Comparison of ENCODE assay signal across 12 cellular contexts in genomic region chr7:40507166-40507565, GRCh38.
A peak's percentile ranks its signal among the peaks of the same experiment; 100 is the strongest.
DNase-seq lines count a peak whose midpoint lies in the region; ATAC-seq, FAIRE-seq and TF ChIP-seq lines count a peak whose summit lies in the region.
"Had no signal": no experiment of that assay in that cellular context is flagged by ENCODE, and none has a peak within 500 bp of the region (broad histone marks: within the 10 kb centered on the region; RNA-seq: fewer than 3 reads in every experiment).

No MANE protein-coding gene starts in this region.

- no peak overlapping the region for H3K27ac Mint-ChIP-seq in CD4-positive, alpha-beta memory T cell
- H3K27ac Mint-ChIP-seq: stimulated activated memory B cell treated with anti-CD40 and anti-IgM and Interleukin-4, amounts not matched to agents 10 μg/mL and 1 μg/mL and 100 μg/mL, for 72 hours had no signal

- H3K4me3 Mint-ChIP-seq in CD4-positive, alpha-beta memory T cell: no peak overlapping the region
- H3K4me3 Mint-ChIP-seq: stimulated activated memory B cell treated with anti-CD40 and anti-IgM and Interleukin-4, amounts not matched to agents 10 μg/mL and 1 μg/mL and 100 μg/mL, for 72 hours had no signal

- peaks cover 0 to 31% (median 14%) of the 10 kb centered on the region in 8 donors for H3K9me3 Mint-ChIP-seq in CD4-positive, alpha-beta memory T cell

- H3K4me2 ChIP-seq in PC-3 (ENCODE audit: low read length): no peak overlapping the region

- H3K9me3 ChIP-seq in PC-3 (ENCODE audit: low read length) (peaks cover 6% of the 10 kb centered on the region; the same call in 1 of the 2 replicates), suprapubic skin (no peaks in the 10 kb centered on the region)
- H3K9me3 ChIP-seq in CD4-positive, alpha-beta memory T cell (ENCODE audit: control insufficient read depth in 1 of 2, low read length in 2 of 2): no peaks in the 10 kb centered on the region

- POLR2A ChIA-PET in PC-3 (lab: Charles Lee; ENCODE audit: unreplicated experiment): no interaction called here
- POLR2A ChIA-PET in CD4-positive, alpha-beta memory T cell (lab: Charles Lee; ENCODE audit: partially characterized antibody): no interaction called here

- H3F3A ChIP-seq in PC-3 (ENCODE audit: low read length, unreplicated experiment): no peaks in the 10 kb centered on the region

- H3K27me3 ChIP-seq in H7 (ENCODE audit: control insufficient read depth, insufficient read depth, low read length): no peaks in the 10 kb centered on the region
- H3K27me3 ChIP-seq in PC-3 (ENCODE audit: low read length): no peaks in the 10 kb centered on the region
- H3K27me3 ChIP-seq in suprapubic skin: no peaks in the 10 kb centered on the region
- H3K27me3 ChIP-seq in CD4-positive, alpha-beta memory T cell (ENCODE audit: insufficient read depth, low read length): no peaks in the 10 kb centered on the region

- no peak for DNase-seq in D721Med (ENCODE audit: insufficient read length, low spot score)
- DNase-seq in H7: peak; percentile 7
- peak; percentile 57 for DNase-seq in PC-3
- DNase-seq in iPS-NIHi11 (ENCODE audit: low spot score): peak; percentile 22
- no peak for DNase-seq in suprapubic skin (ENCODE audit: low spot score in 2 of 2)
- DNase-seq in CD4-positive, alpha-beta memory T cell: no peak
- no peak for DNase-seq in stimulated activated CD4-positive, alpha-beta T cell treated with anti-CD3 and anti-CD28 coated beads, Interleukin-2, amount 100 ng/mL, for 48 hours
- DNase-seq: activated naive CD4-positive, alpha-beta T cell treated with Interleukin-2 at 50 U/mL for 16 hours; NCI-H2081 treated with DMSO at 0.1 percent for 48 hours had no signal

- H3K4me1 Mint-ChIP-seq in CD4-positive, alpha-beta memory T cell: no peaks in the 10 kb centered on the region
- H3K4me1 Mint-ChIP-seq: stimulated activated memory B cell treated with anti-CD40 and anti-IgM and Interleukin-4, amounts not matched to agents 10 μg/mL and 1 μg/mL and 100 μg/mL, for 72 hours had no signal

- intact Hi-C loops in PC-3 (cut with micrococcal nuclease): loop anchor here (5.0 to 10.0 kb wide), 2 partner anchors 255 to 1228 kb away; no protein-coding TSS in a partner anchor
- intact Hi-C loops in CD4-positive, alpha-beta memory T cell (cut with micrococcal nuclease): no loop called here

- peaks cover 0 to 2% of the 10 kb centered on the region in 2 donors for H3K36me3 Mint-ChIP-seq in CD4-positive, alpha-beta memory T cell
- H3K36me3 Mint-ChIP-seq: stimulated activated memory B cell treated with anti-CD40 and anti-IgM and Interleukin-4, amounts not matched to agents 10 μg/mL and 1 μg/mL and 100 μg/mL, for 72 hours had no signal

- no peaks in the 10 kb centered on the region for H3K4me1 ChIP-seq in PC-3 (ENCODE audit: insufficient read depth, low read length)
- no peaks in the 10 kb centered on the region for H3K4me1 ChIP-seq in suprapubic skin
- no peaks in the 10 kb centered on the region for H3K4me1 ChIP-seq in CD4-positive, alpha-beta memory T cell (ENCODE audit: insufficient read depth, low read length)

- no peak for TF ChIP-seq EP300 in suprapubic skin (IDR thresholded peaks at IDR 0.05)

- no peak for FAIRE-seq in D721Med (lab: Jason Lieb, UNC)
- FAIRE-seq: endothelial cell of umbilical vein had no signal

- H3K4me3 ChIP-seq in H7 (ENCODE audit: insufficient read depth, low read depth, low read length) (no peak overlapping the region), PC-3 (ENCODE audit: low read length) (no peak overlapping the region), suprapubic skin (no peak overlapping the region)
- H3K4me3 ChIP-seq in CD4-positive, alpha-beta memory T cell (ENCODE audit: low read length in 2 of 2): no peak overlapping the region

- no peak overlapping the region for H3K27ac ChIP-seq in PC-3 (ENCODE audit: low read length)
- no peak overlapping the region for H3K27ac ChIP-seq in suprapubic skin
- no peak overlapping the region for H3K27ac ChIP-seq in CD4-positive, alpha-beta memory T cell (ENCODE audit: low read depth, low read length)

- no peak overlapping the region for H2AFZ ChIP-seq in PC-3 (ENCODE audit: low read length)

- WGBS in suprapubic skin: 84% methylated on average over 6 of the region's 6 CpGs

- H3K36me3 ChIP-seq in H7 (replicated peaks; ENCODE audit: control insufficient read depth, insufficient read depth, low read length) (no peaks in the 10 kb centered on the region), PC-3 (ENCODE audit: low read depth, low read length) (no peaks in the 10 kb centered on the region), suprapubic skin (no peaks in the 10 kb centered on the region)
- no peaks in the 10 kb centered on the region for H3K36me3 ChIP-seq in CD4-positive, alpha-beta memory T cell (ENCODE audit: insufficient read depth, low read length)

- no TSS peak for BruUV-seq in PC-3 (replicated peaks; lab: Mats Ljungman, UMichigan)

- H4K20me1 ChIP-seq in PC-3 (ENCODE audit: low read length): no peaks in the 10 kb centered on the region

- no peaks in the 10 kb centered on the region for H3K9me2 ChIP-seq in PC-3 (replicated peaks; ENCODE audit: low read length)

- no peak for TF ChIP-seq POLR2A in suprapubic skin (IDR thresholded peaks at IDR 0.05)

- ATAC-seq in PC-3 (peak; percentile 51; the same call in 1 of the 2 replicates), GM19328 (IDR thresholded peaks at IDR 0.05; ENCODE audit: unreplicated experiment) (no peak)
- ATAC-seq: stimulated activated memory B cell treated with anti-CD40 and anti-IgM and Interleukin-4, amounts not matched to agents 10 μg/mL and 1 μg/mL and 100 μg/mL, for 72 hours had no signal

- H3K79me2 ChIP-seq in PC-3 (ENCODE audit: low read length): no peaks in the 10 kb centered on the region

- peak; percentile 27 for TF ChIP-seq CTCF in D721Med (IDR thresholded peaks at IDR 0.05; ENCODE audit: insufficient read depth, missing control alignments)
- TF ChIP-seq CTCF in PC-3 (conservative IDR thresholded peaks at IDR 0.05; ENCODE audit: low read depth, low read length): peak; percentile 65
- no peak for TF ChIP-seq CTCF in suprapubic skin (IDR thresholded peaks at IDR 0.05)

- H3K27me3 Mint-ChIP-seq in CD4-positive, alpha-beta memory T cell: no peaks in the 10 kb centered on the region
- H3K27me3 Mint-ChIP-seq: stimulated activated memory B cell treated with anti-CD40 and anti-IgM and Interleukin-4, amounts not matched to agents 10 μg/mL and 1 μg/mL and 100 μg/mL, for 72 hours had no signal

- CTCF ChIA-PET in PC-3 (lab: Charles Lee): interaction anchor here (0.7 to 1.3 kb wide), 2 partner anchors 477 to 1197 kb away, joined by 4 read pairs; no protein-coding TSS in a partner anchor
- CTCF ChIA-PET in CD4-positive, alpha-beta memory T cell (lab: Charles Lee; ENCODE audit: partially characterized antibody): no interaction called here

- H3K9ac ChIP-seq in PC-3 (ENCODE audit: low read length): no peak overlapping the region

Comparison
In these comparisons a context has a peak if more than half of its experiments do, and no peak if none do; other contexts are left out.
1. DNase-seq: peak in H7 (single experiment), PC-3 (single experiment) and iPS-NIHi11 (single experiment); none in D721Med (single experiment), suprapubic skin (0 of 2), CD4-positive, alpha-beta memory T cell (0 of 5) and stimulated activated CD4-positive, alpha-beta T cell treated with anti-CD3 and anti-CD28 coated beads, Interleukin-2, amount 100 ng/mL, for 48 hours (0 of 2).
2. CTCF ChIP-seq: peak in D721Med (single experiment) and PC-3 (single experiment); none in suprapubic skin (0 of 2).